In the genomic region with DNA sequence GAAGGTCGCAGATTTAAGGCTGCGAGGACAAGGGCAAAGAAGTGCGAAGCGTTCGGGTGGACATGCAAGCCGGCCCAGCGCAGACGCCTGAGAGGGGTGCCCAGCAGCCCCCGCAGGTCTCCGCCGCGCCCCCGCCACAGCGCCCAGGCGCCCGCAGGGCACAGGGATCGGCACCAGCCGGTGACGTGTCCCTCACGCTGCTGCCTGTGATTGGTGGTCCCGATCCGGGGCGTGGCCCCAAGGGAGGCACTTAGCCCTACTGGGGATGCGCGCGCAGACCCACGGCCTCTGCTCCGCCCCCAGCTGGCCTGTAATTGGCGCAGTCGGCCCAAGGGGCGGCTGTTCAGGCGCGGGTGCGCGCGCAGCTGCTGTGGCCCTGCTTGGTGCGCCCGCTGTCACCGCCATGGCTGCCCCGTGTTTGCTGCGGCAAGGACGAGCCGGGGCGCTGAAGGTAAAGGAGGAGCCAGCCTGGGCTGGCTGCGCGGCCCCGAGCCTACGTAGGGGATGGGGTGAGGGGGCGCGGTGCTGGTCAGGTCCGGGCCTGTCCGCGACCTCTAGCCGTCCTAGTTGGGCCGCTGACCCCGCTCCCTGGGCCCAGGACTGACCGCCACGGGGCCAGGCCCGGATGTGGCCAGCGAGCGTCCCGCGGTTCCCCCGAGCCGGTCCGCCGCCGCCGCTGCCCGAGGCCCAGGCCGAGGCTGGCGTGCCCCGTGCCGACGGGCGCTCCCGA, we compare ENCODE assay signal across 8 cellular contexts. TPM values are rescaled to one million over a fixed set of nuclear protein-coding genes. Genes with fewer than 3 reads are reported as not detected.
DNase-seq lines count a peak whose midpoint lies in the region; ATAC-seq, FAIRE-seq and TF ChIP-seq lines count a peak whose summit lies in the region.

NDUFV3 (plus strand) TSS at position 379 of the 730 bp plus-strand sequence; CDS start at position 404, 25 bp downstream.

- H3K4me1 Mint-ChIP-seq in T-cell (peaks cover 14 to 19% (median 17%) of the 10 kb centered on the region in 3 donors), type B pancreatic cell (ENCODE audit: unreplicated experiment) (peaks cover 5% of the 10 kb centered on the region)

- H3K27me3 Mint-ChIP-seq in T-cell: no peaks in the 10 kb centered on the region
- no peaks in the 10 kb centered on the region for H3K27me3 Mint-ChIP-seq in type B pancreatic cell

- peak within 1 kb of the TSS; percentile 82 to 94 (median 83) for H3K4me3 Mint-ChIP-seq in T-cell
- H3K4me3 Mint-ChIP-seq in type B pancreatic cell: peak within 1 kb of the TSS; percentile 93

- peaks cover 6% of the 10 kb centered on the region for H3K36me3 Mint-ChIP-seq in T-cell
- H3K36me3 Mint-ChIP-seq in type B pancreatic cell: peaks cover 3% of the 10 kb centered on the region

- H3K27ac ChIP-seq in adipose tissue (ENCODE audit: low read depth, low read length): peak within 1 kb of the TSS; percentile 95

- DNase-seq in GM12891 (ENCODE audit: insufficient read length, low spot score) (peak; percentile 98), NCI-H1436 treated with DMSO at 0.1 percent for 48 hours (lab: John Stamatoyannopoulos, UW) (peak; percentile 89), T-cell (peak; percentile 97 to 100 (median 100)), cardiac septum (ENCODE audit: low spot score) (peak; percentile 100), pons (ENCODE audit: low spot score) (peak; percentile 99), type B pancreatic cell (ENCODE audit: extremely low spot score, unreplicated experiment) (peak; percentile 99)

- peak; percentile 100 for FAIRE-seq in GM12891 (lab: Jason Lieb, UNC)

- intact Hi-C loops in cardiac septum (cut with DNase I): loop anchor here (2.0 to 5.0 kb wide), 2 partner anchors 14 to 79 kb away; partner anchors contain the start of genes PKNOX1 and WDR4

- H3K9me3 Mint-ChIP-seq in T-cell (no peaks in the 10 kb centered on the region), type B pancreatic cell (no peaks in the 10 kb centered on the region)

- CTCF ChIA-PET in T-cell (lab: Charles Lee): no interaction called here

- ATAC-seq in HG02840 (IDR thresholded peaks at IDR 0.05; ENCODE audit: low FRiP score, unreplicated experiment) (peak; percentile 91), T-cell (replicated peaks in 1 of 4) (peak; percentile 93 to 97 (median 95))

- POLR2A ChIA-PET in T-cell (lab: Charles Lee): interaction anchor here (0.8 to 1.1 kb wide), 3 partner anchors 12 to 15 kb away, joined by 4 to 7 read pairs (median 6); partner anchors contain the start of gene WDR4 (in 1 of the 2)

- peak; percentile 87 for TF ChIP-seq POLR2A in GM12891 (IDR thresholded peaks at IDR 0.05; ENCODE audit: low read depth, low read length)

- 0 to 1% (median 0%) methylated on average over 57 to 77 of the region's 77 CpGs for WGBS in adipose tissue, 3 donors

- H3K27ac Mint-ChIP-seq in T-cell (peak within 1 kb of the TSS; percentile 87 to 96), type B pancreatic cell (peak within 1 kb of the TSS; percentile 97)

- no peak for TF ChIP-seq CTCF in type B pancreatic cell (conservative IDR thresholded peaks at IDR 0.05)

TF ChIP-seq in GM12891, 5 proteins besides CTCF, POLR2A, EP300 and RAD21:
- TF ChIP-seq PAX5 (IDR thresholded peaks at IDR 0.05; ENCODE audit: insufficient read depth, low read length, severe bottlenecking): no peak
- TF ChIP-seq TAF1 (IDR thresholded peaks at IDR 0.05; ENCODE audit: low read depth, low read length): peak; percentile 87
- TF ChIP-seq POU2F2 (IDR thresholded peaks at IDR 0.05; ENCODE audit: low read depth, low read length): 0 out of 2 replicates have a peak, but pooled peaks have one; percentile 9
- TF ChIP-seq POLR2AphosphoS5 (IDR thresholded peaks at IDR 0.05; ENCODE audit: low read depth, low read length): peak; percentile 80
- no peak for TF ChIP-seq SPI1 (IDR thresholded peaks at IDR 0.05; ENCODE audit: low read depth, low read length)

RNA-seq across cellular contexts. Expression of gene NDUFV3, which starts in this region (rescaled TPM):
- polyA plus RNA-seq in GM12891 (2012; ENCODE audit: low read depth, missing spikeins): 20.3 TPM
- 10 to 100 TPM; 21.3 to 32.0 (median 28.5) TPM for total RNA-seq in T-cell
- 10 to 100 TPM; 20.0 to 27.3 (median 24.0) TPM for polyA plus RNA-seq in adipose tissue
- 46.7 TPM for total RNA-seq in cardiac septum
- total RNA-seq in type B pancreatic cell (ENCODE audit: low replicate concordance): 38.6 and 43.3 TPM in 2 replicates

Comparison
In these comparisons a context has a peak if more than half of its experiments do, and no peak if none do; other contexts are left out.
1. Peak in every context shown above with its lines: DNase-seq, ATAC-seq and H3K27ac ChIP-seq.